Comparison of ENCODE assay signal across 18 cellular contexts in genomic region chr10:42979181-42979580, GRCh38.
A peak's percentile ranks its signal among the peaks of the same experiment; 100 is the strongest.
DNase-seq lines count a peak whose midpoint lies in the region; ATAC-seq and TF ChIP-seq lines count a peak whose summit lies in the region.
"Had no signal": no experiment of that assay in that cellular context is flagged by ENCODE, and none has a peak within 500 bp of the region (broad histone marks: within the 10 kb centered on the region; RNA-seq: fewer than 3 reads in every experiment).

No MANE protein-coding gene starts in this region.

- H3K36me3 ChIP-seq in KOPT-K1 (ENCODE audit: insufficient read depth, low read length) = no peaks in the 10 kb centered on the region
- H3K36me3 ChIP-seq: cardiac muscle cell, gastroesophageal sphincter had no signal

- H3K4me1 Mint-ChIP-seq in activated CD8-positive, alpha-beta memory T cell treated with anti-CD3 and anti-CD28 coated beads, Interleukin-2, amount 10 ng/mL, durations not matched to agents 7 days and 5 days = no peaks in the 10 kb centered on the region
- peaks cover 8% of the 10 kb centered on the region for H3K4me1 Mint-ChIP-seq in WTC11
- H3K4me1 Mint-ChIP-seq in stimulated activated effector memory CD8-positive, alpha-beta T cell treated with anti-CD3 and anti-CD28 coated beads, Interleukin-12 subunit alpha, Interleukin-12 subunit beta, amount 100 ng/mL, for 72 hours = no peaks in the 10 kb centered on the region
- H3K4me1 Mint-ChIP-seq: activated T-helper 17 cell treated with anti-CD3 and anti-CD28 coated beads, Interleukin-2, amount 50 U/mL, for 72 hours; CD8-positive, alpha-beta memory T cell had no signal

- POLR2A ChIA-PET in WTC11 (lab: Charles Lee) = no interaction called here

- peak overlapping the region; percentile 13 for H3K27ac ChIP-seq in KOPT-K1 (ENCODE audit: low read depth, low read length, poor library complexity, severe bottlenecking)
- H3K27ac ChIP-seq: cardiac muscle cell, gastroesophageal sphincter had no signal

- CTCF ChIA-PET in activated CD8-positive, alpha-beta memory T cell treated with anti-CD3 and anti-CD28 coated beads, Interleukin-2, amount 10 ng/mL, durations not matched to agents 7 days and 5 days (lab: Charles Lee) = no interaction called here
- CTCF ChIA-PET in WTC11 (lab: Charles Lee) = interaction anchor here (1.0 kb wide), 1 partner anchor 46 kb away, joined by 3 read pairs; no protein-coding TSS in a partner anchor

- no peak for ATAC-seq in activated CD8-positive, alpha-beta memory T cell treated with anti-CD3 and anti-CD28 coated beads, Interleukin-2, amount 10 ng/mL, durations not matched to agents 7 days and 5 days
- no peak for ATAC-seq in WTC11
- ATAC-seq in stimulated activated effector memory CD8-positive, alpha-beta T cell treated with anti-CD3 and anti-CD28 coated beads, Interleukin-12 subunit alpha, Interleukin-12 subunit beta, amount 100 ng/mL, for 72 hours = no peak
- ATAC-seq: activated T-helper 17 cell treated with anti-CD3 and anti-CD28 coated beads, Interleukin-2, amount 50 U/mL, for 72 hours; gastroesophageal sphincter; sciatic nerve had no signal

- H3K36me3 Mint-ChIP-seq in activated CD8-positive, alpha-beta memory T cell treated with anti-CD3 and anti-CD28 coated beads, Interleukin-2, amount 10 ng/mL, durations not matched to agents 7 days and 5 days = no peaks in the 10 kb centered on the region
- no peaks in the 10 kb centered on the region for H3K36me3 Mint-ChIP-seq in WTC11
- H3K36me3 Mint-ChIP-seq in stimulated activated effector memory CD8-positive, alpha-beta T cell treated with anti-CD3 and anti-CD28 coated beads, Interleukin-12 subunit alpha, Interleukin-12 subunit beta, amount 100 ng/mL, for 72 hours = no peaks in the 10 kb centered on the region
- H3K36me3 Mint-ChIP-seq: CD8-positive, alpha-beta memory T cell had no signal

- H3K9me3 ChIP-seq in KOPT-K1 (ENCODE audit: insufficient read depth, low read length, poor library complexity, severe bottlenecking) = no peaks in the 10 kb centered on the region
- H3K9me3 ChIP-seq: gastroesophageal sphincter had no signal

- DNase-seq in activated CD8-positive, alpha-beta memory T cell treated with anti-CD3 and anti-CD28 coated beads for 24 hours = peak; percentile 51
- no peak for DNase-seq in activated CD8-positive, alpha-beta memory T cell treated with anti-CD3 and anti-CD28 coated beads, Interleukin-2, amount 10 ng/mL, durations not matched to agents 7 days and 5 days
- DNase-seq in WTC11 (ENCODE audit: low spot score) (peak; percentile 9), mesenteric fat pad (ENCODE audit: low spot score) (peak; percentile 82), AG08395 (ENCODE audit: low spot score) (no peak), GM19240 (ENCODE audit: insufficient read length, low spot score) (no peak)
- no peak for DNase-seq in stimulated activated effector memory CD8-positive, alpha-beta T cell treated with anti-CD3 and anti-CD28 coated beads, Interleukin-12 subunit alpha, Interleukin-12 subunit beta, amount 100 ng/mL, for 72 hours (ENCODE audit: low spot score in 2 of 2)
- DNase-seq: activated CD4-positive, alpha-beta T cell treated with anti-CD3 and anti-CD28 coated beads, Interleukin-2, amount 50 U/mL, for 4 hours; NCI-H1048; occipital lobe; RPMI8226 had no signal

- no peaks in the 10 kb centered on the region for H3K27me3 Mint-ChIP-seq in activated CD8-positive, alpha-beta memory T cell treated with anti-CD3 and anti-CD28 coated beads, Interleukin-2, amount 10 ng/mL, durations not matched to agents 7 days and 5 days
- no peaks in the 10 kb centered on the region for H3K27me3 Mint-ChIP-seq in WTC11 (ENCODE audit: low read depth)
- H3K27me3 Mint-ChIP-seq: activated T-helper 17 cell treated with anti-CD3 and anti-CD28 coated beads, Interleukin-2, amount 50 U/mL, for 72 hours had no signal

- H3K4me3 Mint-ChIP-seq in activated CD8-positive, alpha-beta memory T cell treated with anti-CD3 and anti-CD28 coated beads, Interleukin-2, amount 10 ng/mL, durations not matched to agents 7 days and 5 days = no peak overlapping the region
- H3K4me3 Mint-ChIP-seq in WTC11 = no peak overlapping the region
- H3K4me3 Mint-ChIP-seq in stimulated activated effector memory CD8-positive, alpha-beta T cell treated with anti-CD3 and anti-CD28 coated beads, Interleukin-12 subunit alpha, Interleukin-12 subunit beta, amount 100 ng/mL, for 72 hours = no peak overlapping the region
- H3K4me3 Mint-ChIP-seq: activated T-helper 17 cell treated with anti-CD3 and anti-CD28 coated beads, Interleukin-2, amount 50 U/mL, for 72 hours; CD8-positive, alpha-beta memory T cell; H9 had no signal

- no peak for TF ChIP-seq CTCF in WTC11 (IDR thresholded peaks at IDR 0.05)

- no peaks in the 10 kb centered on the region for H3K9me3 Mint-ChIP-seq in activated CD8-positive, alpha-beta memory T cell treated with anti-CD3 and anti-CD28 coated beads, Interleukin-2, amount 10 ng/mL, durations not matched to agents 7 days and 5 days (ENCODE audit: low read depth)
- no peaks in the 10 kb centered on the region for H3K9me3 Mint-ChIP-seq in WTC11
- H3K9me3 Mint-ChIP-seq in stimulated activated effector memory CD8-positive, alpha-beta T cell treated with anti-CD3 and anti-CD28 coated beads, Interleukin-12 subunit alpha, Interleukin-12 subunit beta, amount 100 ng/mL, for 72 hours = no peaks in the 10 kb centered on the region
- H3K9me3 Mint-ChIP-seq: activated T-helper 17 cell treated with anti-CD3 and anti-CD28 coated beads, Interleukin-2, amount 50 U/mL, for 72 hours; CD8-positive, alpha-beta memory T cell; H9 had no signal

- H3K27ac Mint-ChIP-seq in activated CD8-positive, alpha-beta memory T cell treated with anti-CD3 and anti-CD28 coated beads, Interleukin-2, amount 10 ng/mL, durations not matched to agents 7 days and 5 days = no peak overlapping the region
- H3K27ac Mint-ChIP-seq in WTC11 = no peak overlapping the region
- no peak overlapping the region for H3K27ac Mint-ChIP-seq in stimulated activated effector memory CD8-positive, alpha-beta T cell treated with anti-CD3 and anti-CD28 coated beads, Interleukin-12 subunit alpha, Interleukin-12 subunit beta, amount 100 ng/mL, for 72 hours
- H3K27ac Mint-ChIP-seq: activated T-helper 17 cell treated with anti-CD3 and anti-CD28 coated beads, Interleukin-2, amount 50 U/mL, for 72 hours; CD8-positive, alpha-beta memory T cell; H9 had no signal

TF ChIP-seq in WTC11, 78 proteins besides CTCF, POLR2A, EP300 and RAD21:
- TF ChIP-seq ELF4 (CRISPR knock-in tag; IDR thresholded peaks at IDR 0.05; ENCODE audit: low read depth) (no peak), ZNF423 (CRISPR knock-in tag; IDR thresholded peaks at IDR 0.05) (peak; percentile 57; the same call in 1 of the 2 replicates)

Comparison
In these comparisons a context has a peak if more than half of its experiments do, and no peak if none do; other contexts are left out.
1. DNase-seq: peak in activated CD8-positive, alpha-beta memory T cell treated with anti-CD3 and anti-CD28 coated beads for 24 hours (single experiment), WTC11 (single experiment) and mesenteric fat pad (single experiment); none in activated CD8-positive, alpha-beta memory T cell treated with anti-CD3 and anti-CD28 coated beads, Interleukin-2, amount 10 ng/mL, durations not matched to agents 7 days and 5 days (single experiment), stimulated activated effector memory CD8-positive, alpha-beta T cell treated with anti-CD3 and anti-CD28 coated beads, Interleukin-12 subunit alpha, Interleukin-12 subunit beta, amount 100 ng/mL, for 72 hours (0 of 2), AG08395 (single experiment) and GM19240 (single experiment).